Comparison of ENCODE assay signal across 11 cellular contexts in the genomic region with DNA sequence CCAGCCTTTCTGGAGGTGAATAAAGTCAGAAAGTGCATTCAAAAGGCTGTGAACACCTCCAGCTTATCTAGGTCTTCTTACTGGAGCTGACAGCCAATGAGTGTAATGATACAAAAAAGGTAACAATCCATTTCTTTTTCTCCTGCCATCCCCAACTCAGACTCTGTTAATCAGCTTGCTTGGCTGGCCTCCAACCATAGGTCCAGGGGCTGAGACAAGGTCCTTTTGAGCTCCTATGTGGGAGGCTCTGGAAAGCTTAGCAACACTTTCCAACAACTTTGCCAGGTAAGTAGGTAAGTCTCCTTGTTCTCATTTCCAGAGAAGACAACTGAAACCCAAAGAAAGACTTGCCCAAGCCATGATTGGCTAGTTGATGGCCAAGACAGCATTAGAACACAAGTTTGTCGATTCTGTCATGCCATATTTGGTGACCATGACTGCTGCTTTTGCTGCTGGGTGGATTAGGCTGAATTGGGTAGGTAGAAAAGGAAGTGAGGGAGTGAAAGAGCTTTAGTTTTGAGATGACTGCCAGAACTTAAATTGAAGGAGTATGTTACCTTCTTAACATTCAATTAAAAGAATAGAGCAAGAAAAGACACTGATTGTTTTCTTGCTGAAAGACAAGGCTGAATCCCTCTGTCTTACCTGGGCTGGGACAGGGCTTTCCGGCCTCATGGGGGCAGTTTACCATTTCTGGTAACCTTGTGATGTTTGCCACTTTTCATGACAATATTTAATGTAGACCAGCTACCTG. TPM values are rescaled to one million over a fixed set of nuclear protein-coding genes. Genes with fewer than 3 reads are reported as not detected.
A peak's percentile ranks its signal among the peaks of the same experiment; 100 is the strongest.
DNase-seq lines count a peak whose midpoint lies in the region; ATAC-seq and TF ChIP-seq lines count a peak whose summit lies in the region.
"Had no signal": no experiment of that assay in that cellular context is flagged by ENCODE, and none has a peak within 500 bp of the region (broad histone marks: within the 10 kb centered on the region; RNA-seq: fewer than 3 reads in every experiment).

No MANE protein-coding gene starts in this region.

- H3K27ac ChIP-seq in skeletal muscle tissue (ENCODE audit: low read depth, low read length) (peak overlapping the region; percentile 9), PC-9 (no peak overlapping the region)

- peak overlapping the region; percentile 93 for H3K27ac Mint-ChIP-seq in activated B cell treated with CpG ODN at 0.5 μM for 24 hours

- no peaks in the 10 kb centered on the region for H4K20me1 ChIP-seq in PC-9 (ENCODE audit: insufficient read depth)

- H3K4me1 ChIP-seq in skeletal muscle tissue (ENCODE audit: control insufficient read depth in 3 of 3, insufficient read depth in 3 of 3, low read length in 3 of 3) (peaks cover 0 to 2% (median 0%) of the 10 kb centered on the region in 3 donors), PC-9 (replicated peaks; ENCODE audit: insufficient read depth) (no peaks in the 10 kb centered on the region)
- H3K4me1 ChIP-seq: esophagus squamous epithelium had no signal

- H3K27me3 Mint-ChIP-seq in activated B cell treated with CpG ODN at 0.5 μM for 24 hours, result no peaks in the 10 kb centered on the region

- H3K9me3 Mint-ChIP-seq in activated B cell treated with CpG ODN at 0.5 μM for 24 hours, result no peaks in the 10 kb centered on the region

- no TSS peak for BruUV-seq in PC-9 (replicated peaks; lab: Mats Ljungman, UMichigan)

- no peak overlapping the region for H3K9ac ChIP-seq in skeletal muscle tissue (ENCODE audit: low read depth in 1 of 3, low read length in 3 of 3)

- peak overlapping the region; percentile 73 for H3K4me3 Mint-ChIP-seq in activated B cell treated with CpG ODN at 0.5 μM for 24 hours

- no peak for TF ChIP-seq CTCF in activated B cell treated with CpG ODN at 0.5 μM for 24 hours (IDR thresholded peaks at IDR 0.05)
- no peak for TF ChIP-seq CTCF in PC-9 (conservative IDR thresholded peaks at IDR 0.05)

- peaks cover 12% of the 10 kb centered on the region for H3K36me3 Mint-ChIP-seq in activated B cell treated with CpG ODN at 0.5 μM for 24 hours (ENCODE audit: low read depth)

- H3K4me3 ChIP-seq in skeletal muscle tissue (ENCODE audit: low read length in 3 of 3), result peak overlapping the region in 1 of 3 donors; percentile 27
- no peak overlapping the region for H3K4me3 ChIP-seq in PC-9

- DNase-seq in NOMO-1 treated with DMSO at 0.1 percent for 48 hours (lab: John Stamatoyannopoulos, UW; ENCODE audit: unreplicated experiment) (peak; percentile 23), NOMO-1 treated with dmso at 0.1 percent for 144 hours (lab: John Stamatoyannopoulos, UW; ENCODE audit: unreplicated experiment) (no peak), activated B cell treated with CpG ODN at 0.5 μM for 24 hours (no peak), AML-193 (lab: John Stamatoyannopoulos, UW) (no peak), PC-9 (no peak)
- no peak for DNase-seq in activated CD4-positive, CD25-positive, alpha-beta regulatory T cell treated with anti-CD3 and anti-CD28 coated beads, Interleukin-2, amount 50 U/mL, for 72 hours
- DNase-seq: 8988T; activated effector memory CD4-positive, alpha-beta T cell treated with Interleukin-2 at 50 U/mL for 16 hours; esophagus squamous epithelium had no signal

- H3K4me2 ChIP-seq in PC-9, result no peak overlapping the region

- peak; percentile 27 for ATAC-seq in HG02678 (IDR thresholded peaks at IDR 0.05; ENCODE audit: unreplicated experiment)
- ATAC-seq in activated B cell treated with CpG ODN at 0.5 μM for 24 hours (ENCODE audit: low read depth), result peak; percentile 19

- no peaks in the 10 kb centered on the region for H3K79me2 ChIP-seq in PC-9 (ENCODE audit: low read depth)

- CTCF ChIA-PET in activated B cell treated with CpG ODN at 0.5 μM for 24 hours (lab: Charles Lee) (interaction anchor here (0.7 to 1.5 kb wide), 8 partner anchors 9 to 434 kb away, joined by 3 to 5 read pairs (median 3); no protein-coding TSS in a partner anchor), PC-9 (lab: Charles Lee) (no interaction called here)

- intact Hi-C loops in activated B cell treated with CpG ODN at 0.5 μM for 24 hours (cut with micrococcal nuclease) (loop anchor here (2.0 to 10.0 kb wide), 4 partner anchors 14 to 422 kb away; partner anchors contain the start of gene MSN), PC-9 (cut with micrococcal nuclease; ENCODE audit: unreplicated experiment) (no loop called here)

- no peaks in the 10 kb centered on the region for H3K36me3 ChIP-seq in skeletal muscle tissue (ENCODE audit: control insufficient read depth in 3 of 3, insufficient read depth in 3 of 3, low read length in 3 of 3)
- no peaks in the 10 kb centered on the region for H3K36me3 ChIP-seq in PC-9 (ENCODE audit: low read depth)
- H3K36me3 ChIP-seq: esophagus squamous epithelium had no signal

- no peaks in the 10 kb centered on the region for H3F3A ChIP-seq in PC-9 (ENCODE audit: insufficient read depth, low read depth)

- no peak overlapping the region for H2AFZ ChIP-seq in PC-9

- no peaks in the 10 kb centered on the region for H3K9me3 ChIP-seq in skeletal muscle tissue (ENCODE audit: control insufficient read depth in 3 of 3, low read length in 3 of 3)
- H3K9me3 ChIP-seq in PC-9 (ENCODE audit: insufficient read depth, low read depth), result no peaks in the 10 kb centered on the region
- H3K9me3 ChIP-seq: esophagus squamous epithelium had no signal

- POLR2A ChIA-PET in activated B cell treated with CpG ODN at 0.5 μM for 24 hours (lab: Charles Lee) (interaction anchor here (0.6 to 4.7 kb wide), 6 partner anchors 9 to 421 kb away, joined by 3 to 53 read pairs (median 4); no protein-coding TSS in a partner anchor), PC-9 (lab: Charles Lee; ENCODE audit: unreplicated experiment) (no interaction called here)

- H3K9me2 ChIP-seq in PC-9 (ENCODE audit: insufficient read depth), result no peaks in the 10 kb centered on the region

- H3K4me1 Mint-ChIP-seq in activated B cell treated with CpG ODN at 0.5 μM for 24 hours, result peaks cover 98% of the 10 kb centered on the region

- peaks cover 0 to 2% (median 0%) of the 10 kb centered on the region in 3 donors for H3K27me3 ChIP-seq in skeletal muscle tissue (ENCODE audit: control insufficient read depth in 3 of 3, insufficient read depth in 3 of 3, low read length in 3 of 3)
- H3K27me3 ChIP-seq in PC-9 (ENCODE audit: insufficient read depth, low read depth), result no peaks in the 10 kb centered on the region
- H3K27me3 ChIP-seq: esophagus squamous epithelium had no signal

RNA-seq across cellular contexts. Expression of gene VSIG4, which starts 22.8 kb away (rescaled TPM):
- total RNA-seq in activated B cell treated with CpG ODN at 0.5 μM for 24 hours, result not detected in 2 replicates
- 37.1 TPM for total RNA-seq in skeletal muscle tissue
- not detected in 2 replicates for total RNA-seq in PC-9 (2021)

Comparison
In these comparisons a context has a peak if more than half of its experiments do, and no peak if none do; other contexts are left out.
1. RNA of gene VSIG4, which starts 22.8 kb away (total RNA-seq): 37.1 TPM in skeletal muscle tissue (single experiment); not detected in activated B cell treated with CpG ODN at 0.5 μM for 24 hours and not detected in PC-9; every median in the first group is over 10 times any median in the second.